In the genomic region with DNA sequence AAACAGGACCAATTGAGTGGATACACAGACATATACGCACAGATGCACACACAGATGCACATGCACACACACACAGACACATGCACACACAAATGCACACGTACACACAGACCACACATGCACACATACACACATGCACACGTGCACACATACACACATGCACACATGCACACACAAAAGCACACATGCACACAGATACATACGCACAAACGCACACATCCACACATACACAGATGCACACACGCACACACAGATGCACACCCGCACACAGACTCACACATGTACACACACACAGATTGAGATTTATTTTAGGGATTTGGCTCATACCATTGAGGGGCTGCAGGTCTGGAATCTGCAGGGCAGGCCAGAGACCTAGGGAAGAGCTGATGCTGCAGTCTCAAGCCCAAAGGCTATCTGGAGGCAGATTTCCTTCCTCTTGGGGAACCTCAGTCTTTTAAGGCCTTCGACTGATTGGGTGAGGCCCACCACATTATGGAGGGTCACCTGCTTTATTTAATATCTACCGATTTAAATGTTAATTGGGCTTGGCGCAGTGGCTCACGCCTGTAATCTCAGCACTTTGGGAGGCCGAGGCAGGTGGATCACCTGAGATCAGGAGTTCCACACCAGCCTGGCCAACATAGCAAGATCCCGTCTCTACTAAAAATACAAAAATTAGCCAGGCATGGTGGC, we compare ENCODE assay signal across 20 cellular contexts. TPM values are rescaled to one million over a fixed set of nuclear protein-coding genes. Genes with fewer than 3 reads are reported as not detected.
DNase-seq lines count a peak whose midpoint lies in the region; ATAC-seq and TF ChIP-seq lines count a peak whose summit lies in the region.
"Had no signal": no experiment of that assay in that cellular context is flagged by ENCODE, and none has a peak within 500 bp of the region (broad histone marks: within the 10 kb centered on the region; RNA-seq: fewer than 3 reads in every experiment).

No MANE protein-coding gene starts in this region.

- intact Hi-C loops in lower lobe of right lung (cut with DNase I), result no loop called here

- no peaks in the 10 kb centered on the region for H3K4me1 Mint-ChIP-seq in activated CD4-positive, alpha-beta T cell treated with anti-CD3 and anti-CD28 coated beads, Interleukin-2, amount 10 ng/mL, durations not matched to agents 7 days and 5 days
- H3K4me1 Mint-ChIP-seq in brain, result peaks cover 32% of the 10 kb centered on the region
- H3K4me1 Mint-ChIP-seq in type B pancreatic cell (ENCODE audit: unreplicated experiment), result peaks cover 21% of the 10 kb centered on the region
- H3K4me1 Mint-ChIP-seq: CD4-positive, CD25-positive, alpha-beta regulatory T cell had no signal

- peak overlapping the region; percentile 76 for H3K27ac Mint-ChIP-seq in activated CD4-positive, alpha-beta T cell treated with anti-CD3 and anti-CD28 coated beads, Interleukin-2, amount 10 ng/mL, durations not matched to agents 7 days and 5 days
- H3K27ac Mint-ChIP-seq in brain (peak overlapping the region; percentile 3 to 97 (median 48)), type B pancreatic cell (no peak overlapping the region)
- H3K27ac Mint-ChIP-seq: CD4-positive, CD25-positive, alpha-beta regulatory T cell had no signal

- H3K4me3 ChIP-seq in lower lobe of right lung, result no peak overlapping the region

- CTCF ChIA-PET in activated CD4-positive, alpha-beta T cell treated with anti-CD3 and anti-CD28 coated beads, Interleukin-2, amount 10 ng/mL, durations not matched to agents 7 days and 5 days (lab: Charles Lee), result interaction anchor here (1.4 kb wide), 1 partner anchor 9 kb away, joined by 3 read pairs; no protein-coding TSS in a partner anchor

- no peaks in the 10 kb centered on the region for H3K36me3 ChIP-seq in lower lobe of right lung

- ATAC-seq in lower lobe of right lung (no peak), GM21723 (IDR thresholded peaks at IDR 0.05; ENCODE audit: unreplicated experiment) (no peak)
- ATAC-seq: HCT116 had no signal

- H3K9me3 Mint-ChIP-seq in activated CD4-positive, alpha-beta T cell treated with anti-CD3 and anti-CD28 coated beads, Interleukin-2, amount 10 ng/mL, durations not matched to agents 7 days and 5 days, result peaks cover 25% of the 10 kb centered on the region
- H3K9me3 Mint-ChIP-seq in brain (peaks cover 16 to 31% (median 19%) of the 10 kb centered on the region in 5 experiments), type B pancreatic cell (peaks cover 9% of the 10 kb centered on the region)

- H3K4me3 Mint-ChIP-seq in activated CD4-positive, alpha-beta T cell treated with anti-CD3 and anti-CD28 coated beads, Interleukin-2, amount 10 ng/mL, durations not matched to agents 7 days and 5 days, result no peak overlapping the region
- H3K4me3 Mint-ChIP-seq in brain (no peak overlapping the region), type B pancreatic cell (peak overlapping the region; percentile 21)

- no peaks in the 10 kb centered on the region for H3K9me3 ChIP-seq in lower lobe of right lung

- TF ChIP-seq CTCF in brain (conservative IDR thresholded peaks at IDR 0.05) (no peak), type B pancreatic cell (conservative IDR thresholded peaks at IDR 0.05) (no peak), lower lobe of right lung (IDR thresholded peaks at IDR 0.05) (no peak)

- H3K4me1 ChIP-seq in lower lobe of right lung, result no peaks in the 10 kb centered on the region

- no peak overlapping the region for H3K27ac ChIP-seq in lower lobe of right lung
- H3K27ac ChIP-seq: KMS-11 had no signal

- H3K27me3 ChIP-seq in lower lobe of right lung (ENCODE audit: low read depth), result no peaks in the 10 kb centered on the region

- H3K27me3 Mint-ChIP-seq in activated CD4-positive, alpha-beta T cell treated with anti-CD3 and anti-CD28 coated beads, Interleukin-2, amount 10 ng/mL, durations not matched to agents 7 days and 5 days, result peaks cover 1% of the 10 kb centered on the region
- H3K27me3 Mint-ChIP-seq in brain (no peaks in the 10 kb centered on the region), type B pancreatic cell (peaks cover 9% of the 10 kb centered on the region)

- peaks cover 6% of the 10 kb centered on the region for H3K36me3 Mint-ChIP-seq in activated CD4-positive, alpha-beta T cell treated with anti-CD3 and anti-CD28 coated beads, Interleukin-2, amount 10 ng/mL, durations not matched to agents 7 days and 5 days (ENCODE audit: low read depth)
- H3K36me3 Mint-ChIP-seq in brain (peaks cover 5% of the 10 kb centered on the region), type B pancreatic cell (peaks cover 5% of the 10 kb centered on the region)
- H3K36me3 Mint-ChIP-seq: CD4-positive, CD25-positive, alpha-beta regulatory T cell had no signal

- DNase-seq in activated CD4-positive, alpha-beta T cell treated with anti-CD3 and anti-CD28 coated beads, Interleukin-2, amount 10 ng/mL, durations not matched to agents 7 days and 5 days, result no peak
- no peak for DNase-seq in activated CD4-positive, alpha-beta T cell treated with anti-CD3 and anti-CD28 coated beads, Interleukin-2, amount 50 U/mL, for 1 hour
- DNase-seq in type B pancreatic cell (ENCODE audit: extremely low spot score, unreplicated experiment) (no peak), lower lobe of right lung (no peak)
- DNase-seq: 8988T; CD4-positive, CD25-positive, alpha-beta regulatory T cell; COR-L47; DMS 273 treated with DMSO at 0.1 percent for 48 hours; DND-41; NCI-H1417; NCI-H187; NCI-H2227 treated with DMSO at 0.1 percent for 48 hours; NCI-H510A treated with DMSO at 0.1 percent for 48 hours; NCI-H774; Right ventricle myocardium superior had no signal

- POLR2A ChIA-PET in activated CD4-positive, alpha-beta T cell treated with anti-CD3 and anti-CD28 coated beads, Interleukin-2, amount 10 ng/mL, durations not matched to agents 7 days and 5 days (lab: Charles Lee), result no interaction called here

RNA-seq across cellular contexts. Expression of a gene that starts 22.6 kb away (rescaled TPM):
- total RNA-seq in activated CD4-positive, alpha-beta T cell treated with anti-CD3 and anti-CD28 coated beads, Interleukin-2, amount 10 ng/mL, durations not matched to agents 7 days and 5 days, result not detected
- polyA plus RNA-seq in brain (ENCODE audit: insufficient read depth, low read depth, low replicate concordance), result 0.15 TPM
- total RNA-seq in type B pancreatic cell (ENCODE audit: low replicate concordance), result 0.41 TPM in 1 of 2 replicates, not detected in the other
- not detected for total RNA-seq in lower lobe of right lung
- total RNA-seq: Right ventricle myocardium superior had no signal
- polyA plus RNA-seq: AG04450; CD4-positive, CD25-positive, alpha-beta regulatory T cell had no signal

RNA-seq across cellular contexts. Expression of a gene that starts 44.7 kb away (rescaled TPM):
- total RNA-seq in activated CD4-positive, alpha-beta T cell treated with anti-CD3 and anti-CD28 coated beads, Interleukin-2, amount 10 ng/mL, durations not matched to agents 7 days and 5 days, result 10 to 100 TPM; 49.0 to 66.4 TPM
- polyA plus RNA-seq in brain (ENCODE audit: insufficient read depth, low read depth, low replicate concordance), result 121 TPM
- total RNA-seq in type B pancreatic cell (ENCODE audit: low replicate concordance) (132 and 139 TPM in 2 replicates), lower lobe of right lung (53.3 TPM)

RNA-seq across cellular contexts. Expression of a gene that starts 54.2 kb away (rescaled TPM):
- total RNA-seq in activated CD4-positive, alpha-beta T cell treated with anti-CD3 and anti-CD28 coated beads, Interleukin-2, amount 10 ng/mL, durations not matched to agents 7 days and 5 days, result 10 to 100 TPM; 69.9 to 96.6 TPM
- 66.7 TPM for polyA plus RNA-seq in brain (ENCODE audit: insufficient read depth, low read depth, low replicate concordance)
- total RNA-seq in type B pancreatic cell (ENCODE audit: low replicate concordance), result 131 and 149 TPM in 2 replicates
- total RNA-seq in lower lobe of right lung, result 52.3 TPM

RNA-seq across cellular contexts. Expression of a gene that starts 54.3 kb away (rescaled TPM):
- 100 to 1,000 TPM; 105 to 114 TPM for total RNA-seq in activated CD4-positive, alpha-beta T cell treated with anti-CD3 and anti-CD28 coated beads, Interleukin-2, amount 10 ng/mL, durations not matched to agents 7 days and 5 days
- 292 TPM for polyA plus RNA-seq in brain (ENCODE audit: insufficient read depth, low read depth, low replicate concordance)
- total RNA-seq in type B pancreatic cell (ENCODE audit: low replicate concordance) (125 and 134 TPM in 2 replicates), lower lobe of right lung (58.2 TPM)
